ENCODE assay signal across 8 cellular contexts in genomic region chr19:13847033-13847899, GRCh38. TPM values are rescaled to one million over a fixed set of nuclear protein-coding genes. Genes with fewer than 3 reads are reported as not detected.
A peak's percentile ranks its signal among the peaks of the same experiment; 100 is the strongest.
DNase-seq lines count a peak whose midpoint lies in the region; ATAC-seq and TF ChIP-seq lines count a peak whose summit lies in the region.

No MANE protein-coding gene starts in this region.

- H3K9me3 ChIP-seq in colonic mucosa, result no peaks in the 10 kb centered on the region

- no peaks in the 10 kb centered on the region for H3K36me3 ChIP-seq in colonic mucosa

- H3K27me3 ChIP-seq in colonic mucosa, result no peaks in the 10 kb centered on the region

- peaks cover 27% of the 10 kb centered on the region for H3K4me1 ChIP-seq in colonic mucosa

- TF ChIP-seq CTCF in 22Rv1 (IDR thresholded peaks at IDR 0.05) (no peak), colonic mucosa (IDR thresholded peaks at IDR 0.05) (no peak)

- ATAC-seq in GM18511 (IDR thresholded peaks at IDR 0.05; ENCODE audit: unreplicated experiment) (peak; percentile 41), HG03108 (IDR thresholded peaks at IDR 0.05; ENCODE audit: unreplicated experiment) (peak; percentile 18), left lobe of liver (peak; percentile 52)

- DNase-seq in NCI-H345 treated with DMSO at 0.1 percent for 48 hours (lab: John Stamatoyannopoulos, UW; ENCODE audit: unreplicated experiment) (peak; percentile 26), colonic mucosa (peak; percentile 92), left lobe of liver (ENCODE audit: low spot score) (peak; percentile 77)
- DNase-seq in activated CD4-positive, alpha-beta T cell treated with anti-CD3 and anti-CD28 coated beads for 4 hours, result peak; percentile 88 to 89
- DNase-seq in stimulated activated CD4-positive, alpha-beta T cell treated with anti-CD3 and anti-CD28 coated beads, Interleukin-2, amount 100 ng/mL, for 24 hours, result peak; percentile 87 to 88

- H3K27ac ChIP-seq in 22Rv1 (peak overlapping the region; percentile 98), colonic mucosa (peak overlapping the region; percentile 94)

- intact Hi-C loops in colonic mucosa (cut with DNase I), result no loop called here

- H3K4me3 ChIP-seq in colonic mucosa, result peak overlapping the region; percentile 45

- H3K9ac ChIP-seq in colonic mucosa (ENCODE audit: low read depth in 2 of 2, low read length in 2 of 2), result peak overlapping the region; percentile 85 to 95

RNA-seq across cellular contexts. Expression of gene NANOS3, which starts 29.7 kb away (rescaled TPM):
- total RNA-seq in colonic mucosa (not detected), left lobe of liver (not detected)

RNA-seq across cellular contexts. Expression of gene ZSWIM4, which starts 52.0 kb away (rescaled TPM):
- total RNA-seq in colonic mucosa (1 to 10 TPM; 2.9 to 4.3 TPM), left lobe of liver (1.5 TPM)

RNA-seq across cellular contexts. Expression of gene BRME1, which starts 58.7 kb away (rescaled TPM):
- total RNA-seq in colonic mucosa (10 to 100 TPM in 1 of 2 donors, 1 to 10 TPM in 1; 5.9 to 20.0 TPM), left lobe of liver (1.3 TPM)

RNA-seq across cellular contexts. Expression of gene CC2D1A, which starts 58.7 kb away (rescaled TPM):
- total RNA-seq in colonic mucosa, result 100 to 1,000 TPM in 1 of 2 donors, 10 to 100 TPM in 1; 81.0 to 123 TPM
- 24.9 TPM for total RNA-seq in left lobe of liver

Comparison
In these comparisons a context has a peak if more than half of its experiments do, and no peak if none do; other contexts are left out.
1. Peak in every context shown above with its lines: DNase-seq, ATAC-seq, H3K4me3 ChIP-seq and H3K27ac ChIP-seq.
2. DNase-seq: peak in every context shown above with its lines; median percentile 92 in colonic mucosa; 88 in activated CD4-positive, alpha-beta T cell treated with anti-CD3 and anti-CD28 coated beads for 4 hours; 88 in stimulated activated CD4-positive, alpha-beta T cell treated with anti-CD3 and anti-CD28 coated beads, Interleukin-2, amount 100 ng/mL, for 24 hours; 77 in left lobe of liver; 26 in NCI-H345 treated with DMSO at 0.1 percent for 48 hours.